22 cellular contexts compared by ENCODE assay signal in genomic region chr20:62591122-62591468, GRCh38. TPM values are rescaled to one million over a fixed set of nuclear protein-coding genes. Genes with fewer than 3 reads are reported as not detected.
DNase-seq lines count a peak whose midpoint lies in the region; ATAC-seq, FAIRE-seq and TF ChIP-seq lines count a peak whose summit lies in the region.
"Had no signal": no experiment of that assay in that cellular context is flagged by ENCODE, and none has a peak within 500 bp of the region (broad histone marks: within the 10 kb centered on the region; RNA-seq: fewer than 3 reads in every experiment).

No MANE protein-coding gene starts in this region.

- TF ChIP-seq POLR2A in breast epithelium (IDR thresholded peaks at IDR 0.05) = no peak

- in situ Hi-C loops in Panc1 (cut with HindIII; ENCODE audit: low pct_unique_long_range_greater_than_20kb, low sequenced_read_pairs) = no loop called here

- CTCF ChIA-PET in Panc1 (lab: Charles Lee) = no interaction called here

- H3K27ac ChIP-seq in Panc1 (ENCODE audit: low read length) (peak overlapping the region; percentile 83; the same call in 1 of the 2 replicates), breast epithelium (no peak overlapping the region)
- H3K27ac ChIP-seq: BLaER1 had no signal

- POLR2A ChIA-PET in Panc1 (lab: Charles Lee) = no interaction called here

- H3K4me1 ChIP-seq in Panc1 (ENCODE audit: control insufficient read depth, insufficient read depth, low read length) (peaks cover 37% of the 10 kb centered on the region), breast epithelium (no peaks in the 10 kb centered on the region)
- H3K4me1 ChIP-seq: BE2C, Caco-2 had no signal

- no peak for TF ChIP-seq CTCF in Panc1 (IDR thresholded peaks at IDR 0.05)
- TF ChIP-seq CTCF in breast epithelium (IDR thresholded peaks at IDR 0.05) = no peak

- no TSS peak for BruUV-seq in Panc1 (replicated peaks; lab: Mats Ljungman, UMichigan)

- H3K36me3 ChIP-seq in Panc1 (ENCODE audit: control insufficient read depth, insufficient read depth, low read length) (no peaks in the 10 kb centered on the region), breast epithelium (no peaks in the 10 kb centered on the region)
- H3K36me3 ChIP-seq: BE2C, BLaER1 had no signal

- H3K4me3 ChIP-seq in Panc1 (ENCODE audit: low read depth in 2 of 2, low read length in 2 of 2) (no peak overlapping the region), breast epithelium (no peak overlapping the region)
- H3K4me3 ChIP-seq: BLaER1 had no signal

- ATAC-seq in Panc1 (no peak), GM19452 (IDR thresholded peaks at IDR 0.05; ENCODE audit: unreplicated experiment) (no peak)

- DNase-seq in Panc1 (ENCODE audit: low read depth, low spot score) (no peak), myocyte (ENCODE audit: low read depth) (peak; percentile 8), urothelium cell line (ENCODE audit: low spot score) (no peak), NK-92 (lab: John Stamatoyannopoulos, UW; ENCODE audit: unreplicated experiment) (no peak), breast epithelium (ENCODE audit: low spot score in 2 of 2) (no peak)
- DNase-seq: 8988T; ACHN; BE2C; Caco-2; Calu3; CD4-positive, alpha-beta memory T cell; CD4-positive, CD25-positive, alpha-beta regulatory T cell; CD8-positive, alpha-beta memory T cell; DMS79 treated with DMSO at 0.1 percent for 48 hours; GF-D8 had no signal

- intact Hi-C loops in Panc1 (cut with micrococcal nuclease; ENCODE audit: unreplicated experiment) (no loop called here), breast epithelium (cut with DNase I; ENCODE audit: low total_unique reads) (no loop called here)

- H3K9me3 ChIP-seq in Panc1 (ENCODE audit: control insufficient read depth, insufficient read depth, low read depth, low read length) (no peaks in the 10 kb centered on the region), breast epithelium (no peaks in the 10 kb centered on the region)
- H3K9me3 ChIP-seq: BE2C, BLaER1, Caco-2 had no signal

- FAIRE-seq in urothelium cell line (lab: Jason Lieb, UNC) = peak; percentile 23
- FAIRE-seq: A204.1, D721Med, G401.6, GM12891, GM19239 had no signal

- H3K27me3 ChIP-seq in Panc1 (ENCODE audit: control insufficient read depth, insufficient read depth, low read length) (no peaks in the 10 kb centered on the region), breast epithelium (peaks cover 0 to 68% of the 10 kb centered on the region in 2 donors)

RNA-seq across cellular contexts. Expression of gene SLCO4A1, which starts 51.2 kb away (rescaled TPM):
- total RNA-seq in Panc1 (2021; ENCODE audit: unreplicated experiment) (167 TPM), myocyte (0.11 and 0.16 TPM in 2 replicates), breast epithelium (10 to 100 TPM in 2 of 3 donors, 1 to 10 TPM in 1; 8.8 to 26.5 (median 15.4) TPM)
- polyA plus RNA-seq in Panc1 (2012; ENCODE audit: insufficient read length) = 145 TPM
- polyA plus RNA-seq in myocyte (2012) = 0.32 TPM
